ENCODE assay signal across 1 cellular context in genomic region chr17:40157972-40158371, GRCh38.
TF ChIP-seq lines count a peak whose summit lies in the region.

No MANE protein-coding gene starts in this region.

TF ChIP-seq in A549, 52 proteins besides CTCF, POLR2A, EP300 and RAD21:
- TF ChIP-seq ZSCAN20 (CRISPR knock-in tag; IDR thresholded peaks at IDR 0.05) (no peak), NR3C1 (IDR thresholded peaks at IDR 0.05) (no peak), MAFK (IDR thresholded peaks at IDR 0.05; ENCODE audit: partially characterized antibody) (peak; percentile 91)
